In genomic region chr6:7542878-7543394, GRCh38 we compare ENCODE assay signal across 1 cellular context.
A peak's percentile ranks its signal among the peaks of the same experiment; 100 is the strongest.
TF ChIP-seq lines count a peak whose summit lies in the region.

No MANE protein-coding gene starts in this region.

TF ChIP-seq in HepG2, 621 proteins besides CTCF, POLR2A, EP300 and RAD21 (continued from another document and continues in another):
- TF ChIP-seq ZNF407 (CRISPR knock-in tag; IDR thresholded peaks at IDR 0.05; ENCODE audit: not compliant biosample characterization) = no peak
- TF ChIP-seq ZNF33B (CRISPR knock-in tag; IDR thresholded peaks at IDR 0.05) = no peak
- TF ChIP-seq MTF1 (CRISPR knock-in tag; IDR thresholded peaks at IDR 0.05) = no peak
- peak; percentile 78 for TF ChIP-seq ZFY (CRISPR knock-in tag; IDR thresholded peaks at IDR 0.05)
- TF ChIP-seq ATRX (CRISPR knock-in tag; IDR thresholded peaks at IDR 0.05; ENCODE audit: borderline replicate concordance) = no peak
- peak; percentile 66 for TF ChIP-seq RXRB (CRISPR knock-in tag; IDR thresholded peaks at IDR 0.05; ENCODE audit: borderline replicate concordance)
- 0 out of 2 replicates have a peak, but pooled peaks have one; percentile 21 for TF ChIP-seq NR2F2 (IDR thresholded peaks at IDR 0.05; ENCODE audit: borderline replicate concordance, low read depth)
- TF ChIP-seq IKZF5 (CRISPR knock-in tag; IDR thresholded peaks at IDR 0.05) = peak; percentile 62; the same call in 1 of the 2 replicates
- no peak for TF ChIP-seq RELA (CRISPR knock-in tag; IDR thresholded peaks at IDR 0.05)
- TF ChIP-seq KLF13 (CRISPR knock-in tag; IDR thresholded peaks at IDR 0.05) = no peak
- no peak; the same call in 1 of the 2 replicates for TF ChIP-seq GMEB1 (CRISPR knock-in tag; IDR thresholded peaks at IDR 0.05; ENCODE audit: borderline replicate concordance)
- no peak for TF ChIP-seq SP2 (CRISPR knock-in tag; IDR thresholded peaks at IDR 0.05)
- TF ChIP-seq ZNF501 (CRISPR knock-in tag; IDR thresholded peaks at IDR 0.05) = no peak
- TF ChIP-seq ZC3H13 (CRISPR knock-in tag; IDR thresholded peaks at IDR 0.05) = peak; percentile 96
- TF ChIP-seq ZNF276 (CRISPR knock-in tag; IDR thresholded peaks at IDR 0.05; ENCODE audit: low read depth) = no peak
- TF ChIP-seq SOX6 (IDR thresholded peaks at IDR 0.05) = no peak
- peak; percentile 81 for TF ChIP-seq SOX6 (CRISPR knock-in tag; IDR thresholded peaks at IDR 0.05)
- TF ChIP-seq ONECUT2 (CRISPR knock-in tag; IDR thresholded peaks at IDR 0.05) = peak; percentile 48; the same call in 1 of the 2 replicates
- TF ChIP-seq ZNF878 (CRISPR knock-in tag; IDR thresholded peaks at IDR 0.05) = peak; percentile 89; the same call in 1 of the 2 replicates
- TF ChIP-seq KIAA2018 (CRISPR knock-in tag; IDR thresholded peaks at IDR 0.05; ENCODE audit: borderline replicate concordance) = no peak
- no peak for TF ChIP-seq ZFP36L1 (CRISPR knock-in tag; IDR thresholded peaks at IDR 0.05)
- TF ChIP-seq HNRNPLL (IDR thresholded peaks at IDR 0.05; ENCODE audit: low read depth, low read length, poor library complexity, severe bottlenecking) = peak; percentile 71
- peak; percentile 82 for TF ChIP-seq ZSCAN9 (CRISPR knock-in tag; IDR thresholded peaks at IDR 0.05; ENCODE audit: borderline replicate concordance)
- peak; percentile 84 for TF ChIP-seq ZNF746 (CRISPR knock-in tag; IDR thresholded peaks at IDR 0.05)
- TF ChIP-seq NRL (CRISPR knock-in tag; IDR thresholded peaks at IDR 0.05; ENCODE audit: borderline replicate concordance) = no peak
- no peak for TF ChIP-seq CAMTA2 (CRISPR knock-in tag; IDR thresholded peaks at IDR 0.05; ENCODE audit: borderline replicate concordance)
- 0 out of 2 replicates have a peak, but pooled peaks have one; percentile 16 for TF ChIP-seq ZNF879 (CRISPR knock-in tag; IDR thresholded peaks at IDR 0.05)
- no peak for TF ChIP-seq SUZ12 (IDR thresholded peaks at IDR 0.05; ENCODE audit: low read depth, low read length)
- peak; percentile 63; the same call in 1 of the 2 replicates for TF ChIP-seq MEIS1 (CRISPR knock-in tag; IDR thresholded peaks at IDR 0.05; ENCODE audit: borderline replicate concordance)
- 0 out of 2 replicates have a peak, but pooled peaks have one; percentile 66 for TF ChIP-seq ZNF639 (CRISPR knock-in tag; conservative IDR thresholded peaks at IDR 0.05)
- no peak for TF ChIP-seq ZNF224 (CRISPR knock-in tag; IDR thresholded peaks at IDR 0.05)
- peak; percentile 53 for TF ChIP-seq SP4 (CRISPR knock-in tag; IDR thresholded peaks at IDR 0.05)
- peak; percentile 96 for TF ChIP-seq SP5 (CRISPR knock-in tag; IDR thresholded peaks at IDR 0.05; ENCODE audit: borderline replicate concordance, low read depth)
- TF ChIP-seq PLRG1 (conservative IDR thresholded peaks at IDR 0.05) = no peak
- no peak for TF ChIP-seq RFX3 (CRISPR knock-in tag; IDR thresholded peaks at IDR 0.05)
- TF ChIP-seq CSRNP2 (CRISPR knock-in tag; conservative IDR thresholded peaks at IDR 0.05; ENCODE audit: low read depth) = no peak
